Comparison of ENCODE assay signal across 22 cellular contexts in genomic region chr2:240294514-240294913, GRCh38.
"Had no signal": no experiment of that assay in that cellular context is flagged by ENCODE, and none has a peak within 500 bp of the region (broad histone marks: within the 10 kb centered on the region; RNA-seq: fewer than 3 reads in every experiment).

No MANE protein-coding gene starts in this region.

- H3K36me3 ChIP-seq: gastroesophageal sphincter, pancreas, right lobe of liver, spleen, tibial nerve, upper lobe of right lung, vagina had no signal

- DNase-seq: cortex of kidney; dorsolateral prefrontal cortex; effector CD8-positive, alpha-beta T cell; glutamatergic neuron; kidney; left colon; naive B cell; nephron progenitor cell; pancreas; right lobe of liver; stimulated activated CD4-positive, alpha-beta T cell treated with anti-CD3 and anti-CD28 coated beads, Interleukin-15, amount 100 ng/mL, for 24 hours; stimulated activated CD4-positive, alpha-beta T cell treated with anti-CD3 and anti-CD28 coated beads, Interleukin-1b, Interleukin-23, amount 100 ng/mL, for 48 hours; stimulated activated CD4-positive, alpha-beta T cell treated with anti-CD3 and anti-CD28 coated beads, Interleukin-4, amount 100 ng/mL, for 24 hours; testis; upper lobe of right lung had no signal

- H3K4me1 ChIP-seq: gastroesophageal sphincter, pancreas, right lobe of liver, spleen, testis, upper lobe of right lung, vagina had no signal

- H3K27me3 Mint-ChIP-seq: stimulated activated naive CD8-positive, alpha-beta T cell treated with anti-CD3 and anti-CD28 coated beads, Interleukin-15, Interleukin-2, amounts not matched to agents 100 ng/mL and 50 ng/mL, for 24 hours had no signal

- H3K36me3 Mint-ChIP-seq: naive B cell; stimulated activated memory B cell treated with anti-CD40 and anti-IgM and Interleukin-4, amounts not matched to agents 10 μg/mL and 1 μg/mL and 100 μg/mL, for 72 hours had no signal

- H3K4me3 ChIP-seq: dorsolateral prefrontal cortex, gastroesophageal sphincter, pancreas, right lobe of liver, spleen, testis, tibial nerve, upper lobe of right lung, vagina had no signal

- H3K27ac ChIP-seq: gastroesophageal sphincter, pancreas, right lobe of liver, spleen, testis, tibial nerve, upper lobe of right lung, vagina had no signal

- ATAC-seq: gastroesophageal sphincter; left colon; pancreas; right lobe of liver; stimulated activated memory B cell treated with anti-CD40 and anti-IgM and Interleukin-4, amounts not matched to agents 10 μg/mL and 1 μg/mL and 100 μg/mL, for 72 hours; upper lobe of right lung had no signal

- H3K27ac Mint-ChIP-seq: naive B cell; nephron progenitor cell; progenitor cell of endocrine pancreas; stimulated activated memory B cell treated with anti-CD40 and anti-IgM and Interleukin-4, amounts not matched to agents 10 μg/mL and 1 μg/mL and 100 μg/mL, for 72 hours; stimulated activated naive CD8-positive, alpha-beta T cell treated with anti-CD3 and anti-CD28 coated beads, Interleukin-15, Interleukin-2, amounts not matched to agents 100 ng/mL and 50 ng/mL, for 24 hours had no signal

- H3K4me3 Mint-ChIP-seq: naive B cell; nephron progenitor cell; stimulated activated memory B cell treated with anti-CD40 and anti-IgM and Interleukin-4, amounts not matched to agents 10 μg/mL and 1 μg/mL and 100 μg/mL, for 72 hours; stimulated activated naive CD8-positive, alpha-beta T cell treated with anti-CD3 and anti-CD28 coated beads, Interleukin-15, Interleukin-2, amounts not matched to agents 100 ng/mL and 50 ng/mL, for 24 hours had no signal

- H3K9me3 Mint-ChIP-seq: naive B cell; nephron progenitor cell; stimulated activated memory B cell treated with anti-CD40 and anti-IgM and Interleukin-4, amounts not matched to agents 10 μg/mL and 1 μg/mL and 100 μg/mL, for 72 hours; stimulated activated naive CD8-positive, alpha-beta T cell treated with anti-CD3 and anti-CD28 coated beads, Interleukin-15, Interleukin-2, amounts not matched to agents 100 ng/mL and 50 ng/mL, for 24 hours had no signal

- H3K4me1 Mint-ChIP-seq: naive B cell; stimulated activated memory B cell treated with anti-CD40 and anti-IgM and Interleukin-4, amounts not matched to agents 10 μg/mL and 1 μg/mL and 100 μg/mL, for 72 hours had no signal

- H3K9me3 ChIP-seq: gastroesophageal sphincter, pancreas, right lobe of liver, spleen, testis, tibial nerve, upper lobe of right lung, vagina had no signal

- H3K27me3 ChIP-seq: dorsolateral prefrontal cortex, gastroesophageal sphincter, pancreas, right lobe of liver, spleen, testis, tibial nerve, upper lobe of right lung, vagina had no signal
